ENCODE assay signal across 8 cellular contexts in genomic region chr5:142063878-142064331, GRCh38.
DNase-seq lines count a peak whose midpoint lies in the region; ATAC-seq and TF ChIP-seq lines count a peak whose summit lies in the region.

No MANE protein-coding gene starts in this region.

- 0 out of 2 replicates have a peak overlapping the region, but pooled peaks have one; percentile 29 for H3K4me3 ChIP-seq in AG04449 (ENCODE audit: low read depth, low read length)

- POLR2A ChIA-PET in AG04449 (lab: Yijun Ruan, JAX): no interaction called here

- no peak for TF ChIP-seq CTCF in AG04449 (IDR thresholded peaks at IDR 0.05; ENCODE audit: insufficient read depth, low read length, missing control alignments)

- CTCF ChIA-PET in AG04449 (lab: Yijun Ruan, JAX): interaction anchor here (1.0 kb wide), 1 partner anchor 103 kb away, joined by 5 read pairs; no protein-coding TSS in a partner anchor

- ATAC-seq in HG03354 (IDR thresholded peaks at IDR 0.05; ENCODE audit: poor library complexity, severe bottlenecking, unreplicated experiment) (peak; percentile 57), GM18517 (IDR thresholded peaks at IDR 0.05; ENCODE audit: unreplicated experiment) (no peak), GM18861 (IDR thresholded peaks at IDR 0.05; ENCODE audit: unreplicated experiment) (no peak)
- ATAC-seq in stimulated activated naive CD8-positive, alpha-beta T cell treated with anti-CD3 and anti-CD28 coated beads, Interleukin-15, Interleukin-2, amounts not matched to agents 100 U/mL and 50 U/mL, for 24 hours: peak; percentile 72

- DNase-seq in AG04449 (ENCODE audit: low read depth, low spot score) (no peak), T-helper 2 cell (peak in 4 of 5 experiments; percentile 2 to 80 (median 12)), cerebellar nuclear complex (lab: John Stamatoyannopoulos, UW) (peak; percentile 95 to 98), left kidney (ENCODE audit: low read depth, low spot score) (peak; percentile 89)
- peak; percentile 54 for DNase-seq in stimulated activated naive CD8-positive, alpha-beta T cell treated with anti-CD3 and anti-CD28 coated beads, Interleukin-15, Interleukin-2, amounts not matched to agents 100 U/mL and 50 U/mL, for 24 hours

Comparison
In these comparisons a context has a peak if more than half of its experiments do, and no peak if none do; other contexts are left out.
1. ATAC-seq: peak in HG03354 (single experiment) and stimulated activated naive CD8-positive, alpha-beta T cell treated with anti-CD3 and anti-CD28 coated beads, Interleukin-15, Interleukin-2, amounts not matched to agents 100 U/mL and 50 U/mL, for 24 hours (single experiment); none in GM18517 (single experiment) and GM18861 (single experiment).